Comparison of ENCODE assay signal across 38 cellular contexts in genomic region chr11:65965986-65966762, GRCh38. TPM values are rescaled to one million over a fixed set of nuclear protein-coding genes. Genes with fewer than 3 reads are reported as not detected.
A peak's percentile ranks its signal among the peaks of the same experiment; 100 is the strongest.
DNase-seq lines count a peak whose midpoint lies in the region; ATAC-seq, FAIRE-seq and TF ChIP-seq lines count a peak whose summit lies in the region.
"Had no signal": no experiment of that assay in that cellular context is flagged by ENCODE, and none has a peak within 500 bp of the region (broad histone marks: within the 10 kb centered on the region; RNA-seq: fewer than 3 reads in every experiment).

No MANE protein-coding gene starts in this region.

- H4K20me1 ChIP-seq in H1 (replicated peaks in 1 of 2; ENCODE audit: control insufficient read depth in 1 of 2, insufficient read depth in 2 of 2, low read length in 2 of 2): peaks cover 1 to 11% of the 10 kb centered on the region in 2 experiments

- TSS peak; percentile 8 for BruUV-seq in Caco-2 (replicated peaks; lab: Mats Ljungman, UMichigan)

- H3K9me3 Mint-ChIP-seq in Caco-2 (ENCODE audit: unreplicated experiment): no peaks in the 10 kb centered on the region
- H3K9me3 Mint-ChIP-seq: activated CD8-positive, alpha-beta T cell treated with anti-CD3 and anti-CD28 coated beads for 36 hours; activated naive CD8-positive, alpha-beta T cell treated with anti-CD3 and anti-CD28 coated beads, Interleukin-2, amount 10 ng/mL, durations not matched to agents 7 days and 5 days; CD8-positive, alpha-beta memory T cell; naive thymus-derived CD8-positive, alpha-beta T cell; T-helper 2 cell treated with Interferon-gamma antibody and Interleukin-4, amounts not matched to agents 5 μg/mL and 100 μg/mL, for 36 hours had no signal

- peaks cover 10% of the 10 kb centered on the region; the same call in 1 of the 2 replicates for H3K23me2 ChIP-seq in H1 (ENCODE audit: low read depth, low read length)

- WGBS in H1 (ENCODE audit: extremely low coverage in 1 of 2, insufficient coverage in 1 of 2, insufficient read length in 1 of 2, insufficient replicate concordance in 2 of 2, low coverage in 1 of 2, low lambda C conversion rate in 2 of 2, missing lambda C conversion rate in 1 of 2), 2 experiments: 96% methylated on average over 35 of the region's 36 CpGs; no CpG with 5 or more reads in 1 of the 2 experiments

- H3K18ac ChIP-seq in H1 (ENCODE audit: extremely low read depth, low read length): no peak overlapping the region

- TF ChIP-seq EP300 in H1 (IDR thresholded peaks at IDR 0.05; ENCODE audit: borderline replicate concordance in 1 of 2, low read depth in 2 of 2, low read length in 2 of 2): no peak

- intact Hi-C loops in Caco-2 (cut with micrococcal nuclease; ENCODE audit: unreplicated experiment): no loop called here

- no peak overlapping the region for H3K4me2 ChIP-seq in H1 (ENCODE audit: insufficient read depth in 1 of 2, low read depth in 2 of 2, low read length in 2 of 2)

- no peak overlapping the region for H3K9ac ChIP-seq in H1 (replicated peaks in 1 of 4; ENCODE audit: extremely low read depth in 1 of 4, low read depth in 3 of 4, low read length in 3 of 4)

- H3K27me3 ChIP-seq in Caco-2 (replicated peaks; ENCODE audit: control insufficient read depth, insufficient read depth, low read length): no peaks in the 10 kb centered on the region
- no peaks in the 10 kb centered on the region for H3K27me3 ChIP-seq in H1 (replicated peaks in 1 of 4; ENCODE audit: control insufficient read depth in 3 of 4, extremely low read depth in 1 of 4, insufficient read depth in 3 of 4, low read length in 3 of 4)
- H3K27me3 ChIP-seq: Peyer's patch, tibial nerve had no signal

- H2BK12ac ChIP-seq in H1 (ENCODE audit: low read depth, low read length): no peak overlapping the region

- H3K4me1 Mint-ChIP-seq in Caco-2 (ENCODE audit: low read depth, unreplicated experiment): peaks cover 13% of the 10 kb centered on the region

- no peak overlapping the region for H2BK20ac ChIP-seq in H1 (ENCODE audit: low read length)

- H2BK120ac ChIP-seq in H1 (replicated peaks; ENCODE audit: low read depth, low read length): no peak overlapping the region

- H2AK5ac ChIP-seq in H1 (ENCODE audit: low read depth, low read length): no peak overlapping the region

- CTCF ChIA-PET in Caco-2 (lab: Charles Lee) (interaction anchor here (0.6 kb wide), 1 partner anchor 78 kb away, joined by 11 read pairs; the partner anchor contains the start of gene FIBP), H1 (lab: Charles Lee; ENCODE audit: partially characterized antibody) (interaction anchor here (0.6 to 1.6 kb wide), 8 partner anchors 20 to 189 kb away, joined by 3 to 4 read pairs (median 4); partner anchors contain the start of genes CCDC85B, FIBP and MUS81)

- no peak; a peak in 1 of 4 replicates for TF ChIP-seq RAD21 in H1 (IDR thresholded peaks at IDR 0.05 in 1 of 2, conservative IDR thresholded peaks at IDR 0.05 in 1 of 2; ENCODE audit: low read depth in 2 of 2, low read length in 2 of 2)

- peaks cover 10% of the 10 kb centered on the region for H3K4me1 ChIP-seq in Caco-2
- peaks cover 0 to 7% (median 2%) of the 10 kb centered on the region in 4 experiments; a peak in 2 of 7 replicates for H3K4me1 ChIP-seq in H1 (replicated peaks in 1 of 4; ENCODE audit: control insufficient read depth in 3 of 4, insufficient read depth in 4 of 4, low read length in 3 of 4)

- peaks cover 1% of the 10 kb centered on the region for H3K36me3 ChIP-seq in Caco-2 (ENCODE audit: control insufficient read depth, insufficient read depth, low read length)
- peaks cover 12 to 47% (median 35%) of the 10 kb centered on the region in 4 experiments for H3K36me3 ChIP-seq in H1 (ENCODE audit: control insufficient read depth in 2 of 4, insufficient read depth in 4 of 4, low read length in 3 of 4)

- H4K91ac ChIP-seq in H1 (replicated peaks; ENCODE audit: insufficient read length, low read length): no peak overlapping the region

- H3K79me2 ChIP-seq in H1 (ENCODE audit: control insufficient read depth in 1 of 2, insufficient read depth in 2 of 2, low read length in 2 of 2): peaks cover 11 to 21% of the 10 kb centered on the region in 2 experiments

- peak overlapping the region; percentile 35; the same call in 1 of the 2 replicates for H4K8ac ChIP-seq in H1 (ENCODE audit: extremely low read depth, insufficient read depth, low read length)

- H3K27ac Mint-ChIP-seq in Caco-2 (ENCODE audit: unreplicated experiment): no peak overlapping the region
- H3K27ac Mint-ChIP-seq: activated CD8-positive, alpha-beta T cell treated with anti-CD3 and anti-CD28 coated beads for 36 hours; activated naive CD8-positive, alpha-beta T cell treated with anti-CD3 and anti-CD28 coated beads, Interleukin-2, amount 10 ng/mL, durations not matched to agents 7 days and 5 days; T-helper 2 cell treated with Interferon-gamma antibody and Interleukin-4, amounts not matched to agents 5 μg/mL and 100 μg/mL, for 36 hours had no signal

- H3K36me3 Mint-ChIP-seq in Caco-2 (ENCODE audit: insufficient read depth, unreplicated experiment): peaks cover 57% of the 10 kb centered on the region

- no peak overlapping the region for H3K27ac ChIP-seq in H1 (ENCODE audit: low read depth, low read length)
- H3K27ac ChIP-seq: epithelial cell of prostate, HL-60, lower lobe of right lung, Peyer's patch, prostate gland, tibial nerve had no signal

- H3K14ac ChIP-seq in H1 (ENCODE audit: insufficient read length): no peak overlapping the region

- POLR2A ChIA-PET in Caco-2 (lab: Charles Lee) (no interaction called here), H1 (lab: Charles Lee; ENCODE audit: partially characterized antibody) (interaction anchor here (0.9 to 2.4 kb wide), 8 partner anchors 9 to 107 kb away, joined by 3 to 7 read pairs (median 3); no protein-coding TSS in a partner anchor)

- no peak for ATAC-seq in HG02571 (IDR thresholded peaks at IDR 0.05; ENCODE audit: unreplicated experiment)
- ATAC-seq: activated CD8-positive, alpha-beta T cell treated with anti-CD3 and anti-CD28 coated beads for 36 hours; lower lobe of right lung; naive thymus-derived CD8-positive, alpha-beta T cell; sciatic nerve had no signal

- DNase-seq in Caco-2: no peak
- DNase-seq in HTR-8/SVneo (ENCODE audit: insufficient read length, low spot score): no peak
- no peak for DNase-seq in H1 (ENCODE audit: low read depth in 1 of 2, low spot score in 2 of 2)
- no peak for DNase-seq in foreskin fibroblast
- DNase-seq: activated CD4-positive, CD25-positive, alpha-beta regulatory T cell treated with anti-CD3 and anti-CD28 coated beads, Interleukin-2, amount 50 U/mL, for 72 hours; activated CD8-positive, alpha-beta memory T cell treated with anti-CD3 and anti-CD28 coated beads, Interleukin-2, amount 50 U/mL, for 48 hours; activated CD8-positive, alpha-beta T cell treated with anti-CD3 and anti-CD28 coated beads for 36 hours; activated naive CD8-positive, alpha-beta T cell treated with anti-CD3 and anti-CD28 coated beads, Interleukin-2, amount 10 ng/mL, durations not matched to agents 7 days and 5 days; aorta; CD8-positive, alpha-beta memory T cell; DMS153; effector CD4-positive, alpha-beta T cell; hippocampal formation; Karpas-422; lower lobe of right lung; MV-4-11; NCI-H1436; NCI-H2081 treated with DMSO at 0.1 percent for 48 hours; NCI-H226; NCI-H526 treated with DMSO at 0.1 percent for 48 hours; nucleus accumbens; Peyer's patch; SHP77 treated with DMSO at 0.1 percent for 48 hours; stimulated activated CD4-positive, alpha-beta T cell treated with anti-CD3 and anti-CD28 coated beads, Interleukin-12 subunit alpha, Interleukin-12 subunit beta, amount 100 ng/mL, for 4 hours; stimulated activated CD4-positive, alpha-beta T cell treated with anti-CD3 and anti-CD28 coated beads, Interleukin-2, amount 100 ng/mL, for 48 hours had no signal

- H3K56ac ChIP-seq in H1 (replicated peaks; ENCODE audit: insufficient read length, low read depth, low read length): no peak overlapping the region

- no peak overlapping the region for H2BK5ac ChIP-seq in H1 (ENCODE audit: low read depth, low read length)

- TF ChIP-seq CTCF in Caco-2 (IDR thresholded peaks at IDR 0.05; ENCODE audit: insufficient read depth in 1 of 2, low read depth in 1 of 2, low read length in 1 of 2, severe bottlenecking in 1 of 2, unreplicated experiment in 1 of 2) (no peak), H1 (IDR thresholded peaks at IDR 0.05; ENCODE audit: control extremely low read depth in 1 of 3, insufficient read depth in 1 of 3, low read depth in 1 of 3, low read length in 3 of 3) (peak in 1 of 3 experiments; percentile 27; a peak in 1 of 4 replicates), foreskin fibroblast (IDR thresholded peaks at IDR 0.05; ENCODE audit: low read depth, low read length) (no peak)

- FAIRE-seq in HTR-8/SVneo (lab: Jason Lieb, UNC): peak; percentile 64
- no peak for FAIRE-seq in H1 (lab: Jason Lieb, UNC)
- FAIRE-seq: colon, GM12891, H54 had no signal

- H3K4me3 ChIP-seq in Caco-2 (ENCODE audit: low read depth, low read length): no peak overlapping the region
- H3K4me3 ChIP-seq in H1 (ENCODE audit: extremely low read depth in 1 of 4, insufficient read depth in 2 of 4, low read depth in 3 of 4, low read length in 4 of 4): no peak overlapping the region
- no peak overlapping the region for H3K4me3 ChIP-seq in foreskin fibroblast (ENCODE audit: low read depth in 1 of 2, low read length in 2 of 2)
- H3K4me3 ChIP-seq: lower lobe of right lung, Peyer's patch, prostate gland, tibial nerve had no signal

- no peak overlapping the region for H2BK15ac ChIP-seq in H1 (ENCODE audit: low read length)

- H3K4me3 Mint-ChIP-seq in Caco-2 (ENCODE audit: unreplicated experiment): no peak overlapping the region
- H3K4me3 Mint-ChIP-seq: activated CD8-positive, alpha-beta T cell treated with anti-CD3 and anti-CD28 coated beads for 36 hours; activated naive CD8-positive, alpha-beta T cell treated with anti-CD3 and anti-CD28 coated beads, Interleukin-2, amount 10 ng/mL, durations not matched to agents 7 days and 5 days; T-helper 2 cell treated with Interferon-gamma antibody and Interleukin-4, amounts not matched to agents 5 μg/mL and 100 μg/mL, for 36 hours had no signal

- H3K27me3 Mint-ChIP-seq in Caco-2 (ENCODE audit: insufficient read depth, unreplicated experiment): no peaks in the 10 kb centered on the region
- H3K27me3 Mint-ChIP-seq: activated CD8-positive, alpha-beta T cell treated with anti-CD3 and anti-CD28 coated beads for 36 hours; activated naive CD8-positive, alpha-beta T cell treated with anti-CD3 and anti-CD28 coated beads, Interleukin-2, amount 10 ng/mL, durations not matched to agents 7 days and 5 days; CD8-positive, alpha-beta memory T cell; naive thymus-derived CD8-positive, alpha-beta T cell had no signal

- H2AFZ ChIP-seq in H1 (ENCODE audit: low read length): no peak overlapping the region

- H3K9me3 ChIP-seq in Caco-2 (no peaks in the 10 kb centered on the region), H1 (ENCODE audit: insufficient read depth in 2 of 2, low read depth in 1 of 2, low read length in 1 of 2) (no peaks in the 10 kb centered on the region)
- H3K9me3 ChIP-seq: lower lobe of right lung, Peyer's patch, prostate gland, tibial nerve had no signal

- H3K79me1 ChIP-seq in H1 (ENCODE audit: low read depth, low read length): peaks cover 9% of the 10 kb centered on the region

- H4K5ac ChIP-seq in H1 (ENCODE audit: insufficient read length, low read depth, low read length): no peak overlapping the region

- TF ChIP-seq POLR2A in H1 (IDR thresholded peaks at IDR 0.05; ENCODE audit: control extremely low read depth in 1 of 2, low read depth in 2 of 2, low read length in 2 of 2): no peak

- H3K23ac ChIP-seq in H1 (ENCODE audit: insufficient read length): no peak overlapping the region

- H3K4ac ChIP-seq in H1 (replicated peaks; ENCODE audit: insufficient read length, low read depth, low read length): no peak overlapping the region

RNA-seq across cellular contexts. Expression of gene SART1, which starts 4.6 kb away (rescaled TPM):
- total RNA-seq in Caco-2 (2022): 78.0 and 84.5 TPM in 2 replicates
- 46.1 and 48.5 TPM in 2 replicates for total RNA-seq in H1 (2021; fragmentation: NEBNext Ultra II Directional; extraction: Animal tissue kit (Norgen Biotek cat#: 25700))
- 9.7 and 22.4 TPM in 2 replicates for polyA plus RNA-seq in H1 (2011; rRNA removed)
- polyA plus RNA-seq in H1 (2011; cell fraction: cytosol; rRNA removed): 19.6 TPM
- polyA plus RNA-seq in H1 (2011; cell fraction: nucleus; rRNA removed): 45.1 TPM
- polyA plus RNA-seq in H1 (2012, experiment 1 of 2): 56.4 to 71.5 TPM (median 64.2 TPM) in 4 replicates
- polyA plus RNA-seq in H1 (2012, experiment 2 of 2): 25.3 TPM
- polyA plus RNA-seq in H1 (2013, experiment 1 of 2): 38.5 TPM
- polyA plus RNA-seq in H1 (2013, experiment 2 of 2): 42.5 TPM
- polyA minus RNA-seq in H1 (2011; rRNA and poly(A)+ RNA removed): 4.5 and 11.0 TPM in 2 replicates
- polyA minus RNA-seq in H1 (2011; cell fraction: cytosol; rRNA and poly(A)+ RNA removed): 14.8 TPM
- 14.4 TPM for polyA minus RNA-seq in H1 (2011; cell fraction: nucleus; rRNA and poly(A)+ RNA removed)

RNA-seq across cellular contexts. Expression of gene TSGA10IP, which starts 20.9 kb away (rescaled TPM):
- total RNA-seq in Caco-2 (2022): 0.79 TPM in 1 of 2 replicates, not detected in the other
- 1.3 and 1.9 TPM in 2 replicates for total RNA-seq in H1 (2021; fragmentation: NEBNext Ultra II Directional; extraction: Animal tissue kit (Norgen Biotek cat#: 25700))
- polyA plus RNA-seq in H1 (2011; rRNA removed): 6.0 and 8.2 TPM in 2 replicates
- polyA plus RNA-seq in H1 (2011; cell fraction: cytosol; rRNA removed): 13.0 TPM
- 19.6 TPM for polyA plus RNA-seq in H1 (2011; cell fraction: nucleus; rRNA removed)
- polyA plus RNA-seq in H1 (2012, experiment 1 of 2): 3.0 to 7.3 TPM (median 5.3 TPM) in 4 replicates
- polyA plus RNA-seq in H1 (2012, experiment 2 of 2): 1.6 TPM
- polyA plus RNA-seq in H1 (2013, experiment 1 of 2): 0.93 TPM
- polyA plus RNA-seq in H1 (2013, experiment 2 of 2): 0.61 TPM
- polyA minus RNA-seq in H1 (2011; rRNA and poly(A)+ RNA removed): 3.3 and 4.6 TPM in 2 replicates
- polyA minus RNA-seq in H1 (2011; cell fraction: cytosol; rRNA and poly(A)+ RNA removed): 4.3 TPM
- 6.5 TPM for polyA minus RNA-seq in H1 (2011; cell fraction: nucleus; rRNA and poly(A)+ RNA removed)
- total RNA-seq: activated CD8-positive, alpha-beta T cell treated with anti-CD3 and anti-CD28 coated beads for 36 hours; activated naive CD8-positive, alpha-beta T cell treated with anti-CD3 and anti-CD28 coated beads, Interleukin-2, amount 10 ng/mL, durations not matched to agents 7 days and 5 days; aorta; CD8-positive, alpha-beta memory T cell; lower lobe of right lung; naive thymus-derived CD8-positive, alpha-beta T cell; Peyer's patch; sciatic nerve; tibial nerve had no signal
- polyA plus RNA-seq: aorta; BJ; CD8-positive, alpha-beta memory T cell; naive thymus-derived CD8-positive, alpha-beta T cell had no signal

RNA-seq across cellular contexts. Expression of gene EIF1AD, which starts 35.8 kb away (rescaled TPM):
- 51.2 and 55.3 TPM in 2 replicates for total RNA-seq in Caco-2 (2022)
- total RNA-seq in H1 (2021; fragmentation: NEBNext Ultra II Directional; extraction: Animal tissue kit (Norgen Biotek cat#: 25700)): 35.8 and 39.9 TPM in 2 replicates
- 29.5 and 32.6 TPM in 2 replicates for polyA plus RNA-seq in H1 (2011; rRNA removed)
- 31.9 TPM for polyA plus RNA-seq in H1 (2011; cell fraction: cytosol; rRNA removed)
- polyA plus RNA-seq in H1 (2011; cell fraction: nucleus; rRNA removed): 21.0 TPM
- polyA plus RNA-seq in H1 (2012, experiment 1 of 2): 27.2 to 28.5 TPM (median 27.4 TPM) in 4 replicates
- polyA plus RNA-seq in H1 (2012, experiment 2 of 2): 17.3 TPM
- polyA plus RNA-seq in H1 (2013, experiment 1 of 2): 22.8 TPM
- 22.6 TPM for polyA plus RNA-seq in H1 (2013, experiment 2 of 2)
- 55.2 and 66.1 TPM in 2 replicates for polyA minus RNA-seq in H1 (2011; rRNA and poly(A)+ RNA removed)
- 21.1 TPM for polyA minus RNA-seq in H1 (2011; cell fraction: cytosol; rRNA and poly(A)+ RNA removed)
- 16.9 TPM for polyA minus RNA-seq in H1 (2011; cell fraction: nucleus; rRNA and poly(A)+ RNA removed)

RNA-seq across cellular contexts. Expression of gene BANF1, which starts 36.1 kb away (rescaled TPM):
- 295 and 300 TPM in 2 replicates for total RNA-seq in Caco-2 (2022)
- 330 and 345 TPM in 2 replicates for total RNA-seq in H1 (2021; fragmentation: NEBNext Ultra II Directional; extraction: Animal tissue kit (Norgen Biotek cat#: 25700))
- polyA plus RNA-seq in H1 (2011; rRNA removed): 467 and 516 TPM in 2 replicates
- polyA plus RNA-seq in H1 (2011; cell fraction: cytosol; rRNA removed): 279 TPM
- 196 TPM for polyA plus RNA-seq in H1 (2011; cell fraction: nucleus; rRNA removed)
- polyA plus RNA-seq in H1 (2012, experiment 1 of 2): 272 to 330 TPM (median 304 TPM) in 4 replicates
- 664 TPM for polyA plus RNA-seq in H1 (2012, experiment 2 of 2)
- polyA plus RNA-seq in H1 (2013, experiment 1 of 2): 388 TPM
- 393 TPM for polyA plus RNA-seq in H1 (2013, experiment 2 of 2)
- 77.9 and 102 TPM in 2 replicates for polyA minus RNA-seq in H1 (2011; rRNA and poly(A)+ RNA removed)
- 63.5 TPM for polyA minus RNA-seq in H1 (2011; cell fraction: cytosol; rRNA and poly(A)+ RNA removed)
- polyA minus RNA-seq in H1 (2011; cell fraction: nucleus; rRNA and poly(A)+ RNA removed): 47.2 TPM

RNA-seq across cellular contexts. Expression of gene CST6, which starts 45.6 kb away (rescaled TPM):
- total RNA-seq in Caco-2 (2022): not detected in 2 replicates
- total RNA-seq in H1 (2021; fragmentation: NEBNext Ultra II Directional; extraction: Animal tissue kit (Norgen Biotek cat#: 25700)): 1.6 and 1.8 TPM in 2 replicates
- polyA plus RNA-seq in H1 (2011; rRNA removed): 7.6 and 8.6 TPM in 2 replicates
- 7.3 TPM for polyA plus RNA-seq in H1 (2011; cell fraction: cytosol; rRNA removed)
- 5.4 TPM for polyA plus RNA-seq in H1 (2011; cell fraction: nucleus; rRNA removed)
- polyA plus RNA-seq in H1 (2012, experiment 1 of 2): 1.7 to 3.7 TPM (median 3.2 TPM) in 4 replicates
- polyA plus RNA-seq in H1 (2012, experiment 2 of 2): 2.0 TPM
- polyA plus RNA-seq in H1 (2013, experiment 1 of 2): 2.4 TPM
- polyA plus RNA-seq in H1 (2013, experiment 2 of 2): 3.8 TPM
- 1.0 TPM in 1 of 2 replicates, not detected in the other for polyA minus RNA-seq in H1 (2011; rRNA and poly(A)+ RNA removed)
- polyA minus RNA-seq in H1 (2011; cell fraction: cytosol; rRNA and poly(A)+ RNA removed): not detected
- polyA minus RNA-seq in H1 (2011; cell fraction: nucleus; rRNA and poly(A)+ RNA removed): not detected
- total RNA-seq: activated naive CD8-positive, alpha-beta T cell treated with anti-CD3 and anti-CD28 coated beads, Interleukin-2, amount 10 ng/mL, durations not matched to agents 7 days and 5 days; CD8-positive, alpha-beta memory T cell; mononuclear cell; naive thymus-derived CD8-positive, alpha-beta T cell; Peyer's patch had no signal
- polyA plus RNA-seq: CD8-positive, alpha-beta memory T cell; naive thymus-derived CD8-positive, alpha-beta T cell had no signal
